In the genomic region with DNA sequence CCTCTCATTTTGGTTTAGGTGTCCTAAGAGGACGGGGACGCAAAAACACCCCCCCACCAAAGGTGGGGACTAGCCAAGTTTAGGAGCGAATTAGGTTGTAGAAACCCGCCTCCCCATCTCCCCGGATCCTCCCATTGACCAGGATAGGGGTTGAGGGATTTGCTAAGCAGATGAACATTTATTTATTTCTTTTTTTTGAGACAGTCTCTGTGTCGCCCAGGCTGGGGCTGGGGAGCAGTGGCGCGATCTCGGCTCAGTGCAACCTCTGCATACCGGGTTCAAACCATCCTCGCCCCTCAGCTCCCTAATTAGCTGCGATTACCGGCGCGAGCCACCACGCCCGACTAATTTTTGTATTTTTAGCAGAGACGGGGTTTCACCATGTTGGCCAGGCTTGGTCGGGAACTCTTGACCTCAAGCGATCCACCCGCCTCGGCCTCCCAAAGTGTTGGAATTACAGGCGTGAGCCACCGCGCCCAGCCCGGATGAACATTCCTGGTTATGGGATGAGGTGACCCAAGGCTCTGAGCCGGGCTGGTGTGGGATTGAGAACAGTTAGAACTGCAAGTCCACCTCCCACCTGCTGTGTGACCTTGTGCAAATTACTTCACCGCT, we compare ENCODE assay signal across 8 cellular contexts. TPM values are rescaled to one million over a fixed set of nuclear protein-coding genes. Genes with fewer than 3 reads are reported as not detected.
DNase-seq lines count a peak whose midpoint lies in the region; ATAC-seq and TF ChIP-seq lines count a peak whose summit lies in the region.

No MANE protein-coding gene starts in this region.

- H3K36me3 ChIP-seq in KMS-11 (ENCODE audit: insufficient read depth): peaks cover 9% of the 10 kb centered on the region; the same call in 1 of the 2 replicates

- no peak for TF ChIP-seq CTCF in KMS-11 (conservative IDR thresholded peaks at IDR 0.05; ENCODE audit: low read depth, low read length)
- TF ChIP-seq CTCF in astrocyte of the spinal cord (IDR thresholded peaks at IDR 0.05; ENCODE audit: low read depth, low read length): no peak

- H2AFZ ChIP-seq in KMS-11 (ENCODE audit: low read depth): peak overlapping the region; percentile 75

- DNase-seq in Daoy (ENCODE audit: low read depth) (peak; percentile 34), astrocyte of the spinal cord (ENCODE audit: low read depth, low spot score) (no peak), iris pigment epithelial cell (ENCODE audit: low read depth) (peak; percentile 52), medulla oblongata (ENCODE audit: extremely low spot score) (no peak)
- DNase-seq in stimulated activated CD8-positive, alpha-beta memory T cell treated with anti-CD3 and anti-CD28 coated beads, Interleukin-4, amount 100 ng/mL, for 48 hours: peak; percentile 39
- no peak for DNase-seq in stimulated activated naive CD4-positive, alpha-beta T cell (lab: John Stamatoyannopoulos, UW)

- peaks cover 12% of the 10 kb centered on the region for H3K4me1 ChIP-seq in KMS-11 (ENCODE audit: low read depth, poor library complexity, severe bottlenecking)

- H4K20me1 ChIP-seq in KMS-11 (ENCODE audit: insufficient read depth): no peaks in the 10 kb centered on the region

- in situ Hi-C loops in astrocyte of the spinal cord (cut with HindIII; ENCODE audit: low sequenced_read_pairs): no loop called here

- peaks cover 56% of the 10 kb centered on the region for H3K79me2 ChIP-seq in KMS-11 (ENCODE audit: insufficient read depth, low read depth)

- H3K4me2 ChIP-seq in KMS-11: peak overlapping the region; percentile 87

- peak overlapping the region; percentile 99 for H3K9ac ChIP-seq in KMS-11

- no peaks in the 10 kb centered on the region for H3K27me3 ChIP-seq in KMS-11 (ENCODE audit: insufficient read depth, low read depth)

- H3K4me3 ChIP-seq in KMS-11 (IDR thresholded peaks at IDR 0.05; ENCODE audit: insufficient read depth, low read depth, low read length) (no peak overlapping the region), astrocyte of the spinal cord (ENCODE audit: low read depth, low read length) (peak overlapping the region; percentile 81)

- H3K27ac ChIP-seq in KMS-11: peak overlapping the region; percentile 98

- no peak for ATAC-seq in HG03025 (IDR thresholded peaks at IDR 0.05; ENCODE audit: low FRiP score, unreplicated experiment)

RNA-seq across cellular contexts. Expression of a gene that starts 0.9 kb away (rescaled TPM):
- total RNA-seq in Daoy (2014; rRNA removed; shearing (Covaris generic)): 164 and 208 TPM in 2 replicates

RNA-seq across cellular contexts. Expression of a gene that starts 19.4 kb away (rescaled TPM):
- total RNA-seq in Daoy (2014; rRNA removed; shearing (Covaris generic)): 2.5 and 5.2 TPM in 2 replicates

RNA-seq across cellular contexts. Expression of a gene that starts 51.0 kb away (rescaled TPM):
- 4.7 and 10.8 TPM in 2 replicates for total RNA-seq in Daoy (2014; rRNA removed; shearing (Covaris generic))

Comparison
In these comparisons a context has a peak if more than half of its experiments do, and no peak if none do; other contexts are left out.
1. DNase-seq: peak in Daoy (single experiment), iris pigment epithelial cell (single experiment) and stimulated activated CD8-positive, alpha-beta memory T cell treated with anti-CD3 and anti-CD28 coated beads, Interleukin-4, amount 100 ng/mL, for 48 hours (single experiment); none in astrocyte of the spinal cord (single experiment), stimulated activated naive CD4-positive, alpha-beta T cell (0 of 6) and medulla oblongata (single experiment).